ENCODE assay signal across 13 cellular contexts in genomic region chr1:40034869-40035268, GRCh38. TPM values are rescaled to one million over a fixed set of nuclear protein-coding genes. Genes with fewer than 3 reads are reported as not detected.
DNase-seq lines count a peak whose midpoint lies in the region; ATAC-seq, FAIRE-seq and TF ChIP-seq lines count a peak whose summit lies in the region.
"Had no signal": no experiment of that assay in that cellular context is flagged by ENCODE, and none has a peak within 500 bp of the region (broad histone marks: within the 10 kb centered on the region; RNA-seq: fewer than 3 reads in every experiment).

No MANE protein-coding gene starts in this region.

- peaks cover 46% of the 10 kb centered on the region for H3K4me1 ChIP-seq in Loucy (ENCODE audit: insufficient read depth, low read length, poor library complexity, severe bottlenecking)
- peaks cover 29% of the 10 kb centered on the region for H3K4me1 ChIP-seq in astrocyte (ENCODE audit: insufficient read depth, low read length)
- H3K4me1 ChIP-seq in testis = peaks cover 39% of the 10 kb centered on the region
- peaks cover 2% of the 10 kb centered on the region; the same call in 1 of the 2 replicates for H3K4me1 ChIP-seq in HAP-1

- H4K20me1 ChIP-seq in Loucy (ENCODE audit: insufficient read depth, low read length, poor library complexity, severe bottlenecking) (no peaks in the 10 kb centered on the region), astrocyte (ENCODE audit: insufficient read depth, low read length) (no peaks in the 10 kb centered on the region)

- no peaks in the 10 kb centered on the region for H3K27me3 ChIP-seq in Loucy (ENCODE audit: insufficient read depth, low read length, poor library complexity, severe bottlenecking)
- H3K27me3 ChIP-seq in astrocyte (ENCODE audit: insufficient read depth, low read length) = no peaks in the 10 kb centered on the region
- no peaks in the 10 kb centered on the region for H3K27me3 ChIP-seq in testis
- no peaks in the 10 kb centered on the region for H3K27me3 ChIP-seq in HAP-1 (ENCODE audit: low read depth)
- H3K27me3 ChIP-seq: SJCRH30 had no signal

- no peaks in the 10 kb centered on the region for H3K27me3 Mint-ChIP-seq in activated naive CD4-positive, alpha-beta T cell treated with anti-CD3 and anti-CD28 coated beads, Interleukin-2, amount 10 ng/mL, durations not matched to agents 7 days and 5 days
- H3K27me3 Mint-ChIP-seq in astrocyte (ENCODE audit: low read depth, unreplicated experiment) = no peaks in the 10 kb centered on the region
- no peaks in the 10 kb centered on the region for H3K27me3 Mint-ChIP-seq in stimulated activated naive B cell treated with anti-CD40 and anti-IgM and Interleukin-4, amounts not matched to agents 10 μg/mL and 1 μg/mL and 100 μg/mL, for 72 hours

- no peak for ATAC-seq in stimulated activated naive B cell treated with anti-CD40 and anti-IgM and Interleukin-4, amounts not matched to agents 10 μg/mL and 1 μg/mL and 100 μg/mL, for 72 hours (replicated peaks)

- peaks cover 72% of the 10 kb centered on the region for H3K4me1 Mint-ChIP-seq in activated naive CD4-positive, alpha-beta T cell treated with anti-CD3 and anti-CD28 coated beads, Interleukin-2, amount 10 ng/mL, durations not matched to agents 7 days and 5 days
- H3K4me1 Mint-ChIP-seq in astrocyte (ENCODE audit: low read depth, unreplicated experiment) = peaks cover 21% of the 10 kb centered on the region
- peaks cover 26 to 60% of the 10 kb centered on the region in 2 donors for H3K4me1 Mint-ChIP-seq in stimulated activated naive B cell treated with anti-CD40 and anti-IgM and Interleukin-4, amounts not matched to agents 10 μg/mL and 1 μg/mL and 100 μg/mL, for 72 hours

- TF ChIP-seq CTCF in Loucy (conservative IDR thresholded peaks at IDR 0.05; ENCODE audit: low read length) = peak; percentile 34
- no peak for TF ChIP-seq CTCF in astrocyte (IDR thresholded peaks at IDR 0.05; ENCODE audit: insufficient read depth, low read depth, low read length)
- no peak for TF ChIP-seq CTCF in testis (IDR thresholded peaks at IDR 0.05)
- no peak for TF ChIP-seq CTCF in GM13976 (IDR thresholded peaks at IDR 0.05; ENCODE audit: borderline replicate concordance, control extremely low read depth, extremely low read depth, insufficient read depth, missing control alignments)

- FAIRE-seq in astrocyte (lab: Jason Lieb, UNC) = no peak
- FAIRE-seq: islet of Langerhans had no signal

- no peaks in the 10 kb centered on the region for H3K9me2 ChIP-seq in Loucy (replicated peaks; ENCODE audit: low read depth, low read length)

- H3K79me2 ChIP-seq in Loucy (ENCODE audit: insufficient read depth, low read length) = no peaks in the 10 kb centered on the region
- no peaks in the 10 kb centered on the region for H3K79me2 ChIP-seq in astrocyte (ENCODE audit: insufficient read depth, low read length)

- DNase-seq in activated naive CD4-positive, alpha-beta T cell treated with anti-CD3 and anti-CD28 coated beads, Interleukin-2, amount 10 ng/mL, durations not matched to agents 7 days and 5 days = peak; percentile 30
- DNase-seq in activated naive CD4-positive, alpha-beta T cell (lab: John Stamatoyannopoulos, UW) = no peak
- DNase-seq in astrocyte (ENCODE audit: low read depth) (no peak), testis (no peak), HAP-1 (ENCODE audit: low spot score in 2 of 2) (no peak), GM13976 (ENCODE audit: low spot score) (no peak)
- DNase-seq in stimulated activated naive B cell treated with anti-CD40 and anti-IgM and Interleukin-4, amounts not matched to agents 10 μg/mL and 1 μg/mL and 100 μg/mL, for 72 hours = no peak
- DNase-seq: NCI-H1105, NCI-H526 treated with DMSO at 0.1 percent for 48 hours had no signal

- H3K9ac ChIP-seq in Loucy (ENCODE audit: low read depth, low read length, poor library complexity, severe bottlenecking) (peak overlapping the region; percentile 51), astrocyte (ENCODE audit: low read length) (no peak overlapping the region)

- H3K36me3 ChIP-seq in Loucy (ENCODE audit: insufficient read depth, low read length) = no peaks in the 10 kb centered on the region
- H3K36me3 ChIP-seq in astrocyte (ENCODE audit: insufficient read depth, low read length) = no peaks in the 10 kb centered on the region
- H3K36me3 ChIP-seq in testis (ENCODE audit: low read depth, missing control alignments) = no peaks in the 10 kb centered on the region
- no peaks in the 10 kb centered on the region for H3K36me3 ChIP-seq in HAP-1 (replicated peaks)
- H3K36me3 ChIP-seq: SJCRH30 had no signal

- intact Hi-C loops in testis (cut with DNase I; ENCODE audit: low total_unique reads) = no loop called here

- H3K4me2 ChIP-seq in Loucy (ENCODE audit: low read depth, low read length, poor library complexity, severe bottlenecking) (peak overlapping the region; percentile 59), astrocyte (ENCODE audit: low read length) (no peak overlapping the region)

- H3F3A ChIP-seq in Loucy (ENCODE audit: low read depth) = peaks cover 13% of the 10 kb centered on the region

- in situ Hi-C loops in HAP-1 (cut with MboI; ENCODE audit: low sequenced_read_pairs) = loop anchor here (10.0 kb wide), 1 partner anchor 220 kb away; no protein-coding TSS in a partner anchor
- in situ Hi-C loops in GM13976 (cut with MboI; ENCODE audit: low sequenced_read_pairs, unreplicated experiment) = no loop called here

- 56 to 62% methylated on average over 2 of the region's 2 CpGs for WGBS in testis, 2 donors

- peaks cover 4% of the 10 kb centered on the region for H3K36me3 Mint-ChIP-seq in activated naive CD4-positive, alpha-beta T cell treated with anti-CD3 and anti-CD28 coated beads, Interleukin-2, amount 10 ng/mL, durations not matched to agents 7 days and 5 days
- no peaks in the 10 kb centered on the region for H3K36me3 Mint-ChIP-seq in astrocyte (ENCODE audit: low read depth, unreplicated experiment)
- H3K36me3 Mint-ChIP-seq in stimulated activated naive B cell treated with anti-CD40 and anti-IgM and Interleukin-4, amounts not matched to agents 10 μg/mL and 1 μg/mL and 100 μg/mL, for 72 hours = no peaks in the 10 kb centered on the region

- H3K9me3 ChIP-seq in Loucy (ENCODE audit: insufficient read depth, low read depth, low read length) = no peaks in the 10 kb centered on the region
- H3K9me3 ChIP-seq in astrocyte (ENCODE audit: insufficient read depth, low read depth, low read length) = no peaks in the 10 kb centered on the region
- H3K9me3 ChIP-seq in testis = no peaks in the 10 kb centered on the region
- no peaks in the 10 kb centered on the region for H3K9me3 ChIP-seq in HAP-1
- H3K9me3 ChIP-seq: SJCRH30 had no signal

- H3K4me3 Mint-ChIP-seq in activated naive CD4-positive, alpha-beta T cell treated with anti-CD3 and anti-CD28 coated beads, Interleukin-2, amount 10 ng/mL, durations not matched to agents 7 days and 5 days = peak overlapping the region; percentile 23
- no peak overlapping the region for H3K4me3 Mint-ChIP-seq in astrocyte (ENCODE audit: unreplicated experiment)
- H3K4me3 Mint-ChIP-seq in stimulated activated naive B cell treated with anti-CD40 and anti-IgM and Interleukin-4, amounts not matched to agents 10 μg/mL and 1 μg/mL and 100 μg/mL, for 72 hours = no peak overlapping the region

- peak overlapping the region; percentile 11 for H3K4me3 ChIP-seq in Loucy (ENCODE audit: low read length, poor library complexity, severe bottlenecking)
- no peak overlapping the region for H3K4me3 ChIP-seq in astrocyte (ENCODE audit: insufficient read depth, low read depth, low read length)
- no peak overlapping the region for H3K4me3 ChIP-seq in testis
- H3K4me3 ChIP-seq in HAP-1 = no peak overlapping the region
- H3K4me3 ChIP-seq: SJCRH30, skin epidermis had no signal

- H3K27ac Mint-ChIP-seq in activated naive CD4-positive, alpha-beta T cell treated with anti-CD3 and anti-CD28 coated beads, Interleukin-2, amount 10 ng/mL, durations not matched to agents 7 days and 5 days = peak overlapping the region; percentile 81
- H3K27ac Mint-ChIP-seq in astrocyte (ENCODE audit: unreplicated experiment) = no peak overlapping the region
- H3K27ac Mint-ChIP-seq in stimulated activated naive B cell treated with anti-CD40 and anti-IgM and Interleukin-4, amounts not matched to agents 10 μg/mL and 1 μg/mL and 100 μg/mL, for 72 hours = peak overlapping the region; percentile 65

- H2AFZ ChIP-seq in Loucy (ENCODE audit: low read length) (peak overlapping the region; percentile 81), astrocyte (ENCODE audit: low read depth, low read length) (peak overlapping the region; percentile 8)

- CTCF ChIA-PET in activated naive CD4-positive, alpha-beta T cell treated with anti-CD3 and anti-CD28 coated beads, Interleukin-2, amount 10 ng/mL, durations not matched to agents 7 days and 5 days (lab: Charles Lee) = interaction anchor here (1.0 to 7.1 kb wide), 5 partner anchors 10 to 218 kb away, joined by 3 to 90 read pairs (median 5); no protein-coding TSS in a partner anchor

- no peaks in the 10 kb centered on the region for H3K9me3 Mint-ChIP-seq in activated naive CD4-positive, alpha-beta T cell treated with anti-CD3 and anti-CD28 coated beads, Interleukin-2, amount 10 ng/mL, durations not matched to agents 7 days and 5 days
- H3K9me3 Mint-ChIP-seq in astrocyte (ENCODE audit: unreplicated experiment) = no peaks in the 10 kb centered on the region
- H3K9me3 Mint-ChIP-seq in stimulated activated naive B cell treated with anti-CD40 and anti-IgM and Interleukin-4, amounts not matched to agents 10 μg/mL and 1 μg/mL and 100 μg/mL, for 72 hours = no peaks in the 10 kb centered on the region

- no peak for TF ChIP-seq POLR2A in testis (IDR thresholded peaks at IDR 0.05)

- H3K27ac ChIP-seq in astrocyte (ENCODE audit: low read depth, low read length) (no peak overlapping the region), testis (peak overlapping the region in 1 of 2 donors; percentile 12)
- H3K27ac ChIP-seq: SJCRH30 had no signal

RNA-seq across cellular contexts. Expression of gene CAP1, which starts 5.7 kb away (rescaled TPM):
- 929 and 930 TPM in 2 replicates for total RNA-seq in astrocyte
- 100 to 1,000 TPM; 159 to 160 TPM for total RNA-seq in testis
- polyA plus RNA-seq in testis (ENCODE audit: insufficient read depth, low read depth, low replicate concordance) = 231 TPM
